ENCODE assay signal across 9 cellular contexts in the genomic region with DNA sequence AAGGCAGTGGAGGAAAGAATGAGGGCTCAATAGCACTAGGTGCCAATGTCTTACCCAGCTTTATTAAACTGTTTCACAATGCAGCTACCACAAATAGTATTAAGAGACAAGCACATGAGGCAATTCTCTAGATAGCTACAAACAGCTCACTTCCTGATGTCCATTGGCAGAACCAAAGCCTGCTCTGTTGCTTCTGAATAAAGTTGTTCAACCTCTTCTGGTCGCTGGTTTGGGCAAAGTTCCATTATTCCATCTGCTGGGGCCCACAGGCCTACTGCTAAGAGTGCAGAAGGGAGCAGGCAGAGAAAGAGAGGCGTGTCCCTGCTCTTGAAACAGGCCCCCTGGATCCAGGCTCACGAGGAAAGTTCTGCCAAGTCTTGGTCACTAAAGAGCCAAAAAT.
DNase-seq lines count a peak whose midpoint lies in the region; ATAC-seq and TF ChIP-seq lines count a peak whose summit lies in the region.
"Had no signal": no experiment of that assay in that cellular context is flagged by ENCODE, and none has a peak within 500 bp of the region (broad histone marks: within the 10 kb centered on the region; RNA-seq: fewer than 3 reads in every experiment).

No MANE protein-coding gene starts in this region.

- H3K4me3 ChIP-seq in adipocyte (ENCODE audit: low read length) = no peak overlapping the region
- H3K4me3 ChIP-seq in sigmoid colon = no peak overlapping the region

- no peaks in the 10 kb centered on the region for H3K27me3 ChIP-seq in adipocyte (replicated peaks; ENCODE audit: control insufficient read depth, insufficient read depth, low read length)
- H3K27me3 ChIP-seq in sigmoid colon = no peaks in the 10 kb centered on the region

- WGBS in sigmoid colon, 2 donors = 64 to 65% methylated on average over 3 of the region's 3 CpGs

- H3K9me3 ChIP-seq in adipocyte (ENCODE audit: control insufficient read depth, low read length) (no peaks in the 10 kb centered on the region), sigmoid colon (no peaks in the 10 kb centered on the region)

- no peak for ATAC-seq in activated T-helper 17 cell treated with anti-CD3 and anti-CD28 coated beads, Interleukin-2, amount 50 U/mL, for 72 hours (replicated peaks)
- ATAC-seq in HG02981 (IDR thresholded peaks at IDR 0.05; ENCODE audit: unreplicated experiment) = no peak
- ATAC-seq in HG03565 (IDR thresholded peaks at IDR 0.05; ENCODE audit: unreplicated experiment) = no peak
- ATAC-seq: PC-3 had no signal

- H3K4me1 ChIP-seq in adipocyte (ENCODE audit: control insufficient read depth, insufficient read depth, low read length) (peaks cover 58% of the 10 kb centered on the region), sigmoid colon (peaks cover 0 to 36% (median 9%) of the 10 kb centered on the region in 4 donors)

- TF ChIP-seq CTCF in sigmoid colon (IDR thresholded peaks at IDR 0.05) = no peak
- no peak for TF ChIP-seq CTCF in glutamatergic neuron (IDR thresholded peaks at IDR 0.05; ENCODE audit: partially characterized antibody, unreplicated experiment)

- H3K4me3 Mint-ChIP-seq in activated T-helper 17 cell treated with anti-CD3 and anti-CD28 coated beads, Interleukin-2, amount 50 U/mL, for 72 hours = no peak overlapping the region
- no peak overlapping the region for H3K4me3 Mint-ChIP-seq in glutamatergic neuron (ENCODE audit: unreplicated experiment)

- peak overlapping the region; percentile 73 for H3K9ac ChIP-seq in adipocyte (ENCODE audit: low read length)

- H3K27me3 Mint-ChIP-seq in activated T-helper 17 cell treated with anti-CD3 and anti-CD28 coated beads, Interleukin-2, amount 50 U/mL, for 72 hours = no peaks in the 10 kb centered on the region
- no peaks in the 10 kb centered on the region for H3K27me3 Mint-ChIP-seq in glutamatergic neuron (ENCODE audit: unreplicated experiment)

- no peak overlapping the region for H3K27ac Mint-ChIP-seq in activated T-helper 17 cell treated with anti-CD3 and anti-CD28 coated beads, Interleukin-2, amount 50 U/mL, for 72 hours
- H3K27ac Mint-ChIP-seq in glutamatergic neuron (ENCODE audit: unreplicated experiment) = no peak overlapping the region

- H3K36me3 Mint-ChIP-seq in activated T-helper 17 cell treated with anti-CD3 and anti-CD28 coated beads, Interleukin-2, amount 50 U/mL, for 72 hours (ENCODE audit: low read depth) = no peaks in the 10 kb centered on the region
- H3K36me3 Mint-ChIP-seq in glutamatergic neuron (ENCODE audit: unreplicated experiment) = no peaks in the 10 kb centered on the region

- intact Hi-C loops in cardiac septum (cut with DNase I) (loop anchor here (5.0 kb wide), 3 partner anchors 46 to 174 kb away; partner anchors contain the start of gene ZNF438), sigmoid colon (cut with DNase I) (no loop called here)

- H3K36me3 ChIP-seq in adipocyte (ENCODE audit: control insufficient read depth, insufficient read depth, low read length, severe bottlenecking) (peaks cover 6% of the 10 kb centered on the region), sigmoid colon (no peaks in the 10 kb centered on the region)

- peak overlapping the region; percentile 31 to 55 (median 50) for H3K27ac ChIP-seq in sigmoid colon

- TF ChIP-seq EP300 in sigmoid colon (IDR thresholded peaks at IDR 0.05) = no peak

- DNase-seq in EL (peak; percentile 9), adipocyte (ENCODE audit: low read depth) (peak; percentile 69), cardiac septum (ENCODE audit: low spot score) (peak; percentile 80), sigmoid colon (peak; percentile 95), glutamatergic neuron (no peak)
- DNase-seq: PC-3 had no signal

- no peak for TF ChIP-seq POLR2A in sigmoid colon (IDR thresholded peaks at IDR 0.05)

- H3K4me1 Mint-ChIP-seq in activated T-helper 17 cell treated with anti-CD3 and anti-CD28 coated beads, Interleukin-2, amount 50 U/mL, for 72 hours = no peaks in the 10 kb centered on the region
- peaks cover 4% of the 10 kb centered on the region for H3K4me1 Mint-ChIP-seq in glutamatergic neuron (ENCODE audit: low read depth, unreplicated experiment)

- no peaks in the 10 kb centered on the region for H3K9me3 Mint-ChIP-seq in activated T-helper 17 cell treated with anti-CD3 and anti-CD28 coated beads, Interleukin-2, amount 50 U/mL, for 72 hours
- no peaks in the 10 kb centered on the region for H3K9me3 Mint-ChIP-seq in glutamatergic neuron (ENCODE audit: unreplicated experiment)
